In genomic region chr9:126984969-126985368, GRCh38 we compare ENCODE assay signal across 1 cellular context.
TF ChIP-seq lines count a peak whose summit lies in the region.

No MANE protein-coding gene starts in this region.

TF ChIP-seq in K562, 482 proteins besides CTCF, POLR2A, EP300 and RAD21 (continued from another document):
- TF ChIP-seq, protein P1, sequence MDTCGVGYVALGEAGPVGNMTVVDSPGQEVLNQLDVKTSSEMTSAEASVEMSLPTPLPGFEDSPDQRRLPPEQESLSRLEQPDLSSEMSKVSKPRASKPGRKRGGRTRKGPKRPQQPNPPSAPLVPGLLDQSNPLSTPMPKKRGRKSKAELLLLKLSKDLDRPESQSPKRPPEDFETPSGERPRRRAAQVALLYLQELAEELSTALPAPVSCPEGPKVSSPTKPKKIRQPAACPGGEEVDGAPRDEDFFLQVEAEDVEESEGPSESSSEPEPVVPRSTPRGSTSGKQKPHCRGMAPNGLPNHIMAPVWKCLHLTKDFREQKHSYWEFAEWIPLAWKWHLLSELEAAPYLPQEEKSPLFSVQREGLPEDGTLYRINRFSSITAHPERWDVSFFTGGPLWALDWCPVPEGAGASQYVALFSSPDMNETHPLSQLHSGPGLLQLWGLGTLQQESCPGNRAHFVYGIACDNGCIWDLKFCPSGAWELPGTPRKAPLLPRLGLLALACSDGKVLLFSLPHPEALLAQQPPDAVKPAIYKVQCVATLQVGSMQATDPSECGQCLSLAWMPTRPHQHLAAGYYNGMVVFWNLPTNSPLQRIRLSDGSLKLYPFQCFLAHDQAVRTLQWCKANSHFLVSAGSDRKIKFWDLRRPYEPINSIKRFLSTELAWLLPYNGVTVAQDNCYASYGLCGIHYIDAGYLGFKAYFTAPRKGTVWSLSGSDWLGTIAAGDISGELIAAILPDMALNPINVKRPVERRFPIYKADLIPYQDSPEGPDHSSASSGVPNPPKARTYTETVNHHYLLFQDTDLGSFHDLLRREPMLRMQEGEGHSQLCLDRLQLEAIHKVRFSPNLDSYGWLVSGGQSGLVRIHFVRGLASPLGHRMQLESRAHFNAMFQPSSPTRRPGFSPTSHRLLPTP (IDR thresholded peaks at IDR 0.05; ENCODE audit: borderline replicate concordance, extremely low read depth, insufficient read length): no peak
- TF ChIP-seq RB1 (IDR thresholded peaks at IDR 0.05; ENCODE audit: low read depth): no peak
